In genomic region chr10:86411281-86411841, GRCh38 we compare ENCODE assay signal across 8 cellular contexts. TPM values are rescaled to one million over a fixed set of nuclear protein-coding genes. Genes with fewer than 3 reads are reported as not detected.
DNase-seq lines count a peak whose midpoint lies in the region; ATAC-seq, FAIRE-seq and TF ChIP-seq lines count a peak whose summit lies in the region.

No MANE protein-coding gene starts in this region.

- POLR2A ChIA-PET in RWPE1 (lab: Yijun Ruan, JAX; ENCODE audit: low non-redundant PET): no interaction called here

- peaks cover 3 to 5% of the 10 kb centered on the region in 2 donors for H3K9me3 ChIP-seq in kidney (ENCODE audit: control insufficient read depth in 1 of 2, low read length in 2 of 2)

- no peak overlapping the region for H3K9ac ChIP-seq in kidney (ENCODE audit: low read length in 2 of 2)

- H3K27ac Mint-ChIP-seq in CD14-positive monocyte (no peak overlapping the region), type B pancreatic cell (peak overlapping the region; percentile 24)
- H3K27ac Mint-ChIP-seq in activated naive CD4-positive, alpha-beta T cell treated with anti-CD3 and anti-CD28 coated beads, Interleukin-2, amount 10 ng/mL, durations not matched to agents 7 days and 5 days: peak overlapping the region; percentile 88

- peaks cover 29% of the 10 kb centered on the region for H3K4me1 Mint-ChIP-seq in CD14-positive monocyte
- peaks cover 59% of the 10 kb centered on the region for H3K4me1 Mint-ChIP-seq in activated naive CD4-positive, alpha-beta T cell treated with anti-CD3 and anti-CD28 coated beads, Interleukin-2, amount 10 ng/mL, durations not matched to agents 7 days and 5 days
- peaks cover 9% of the 10 kb centered on the region for H3K4me1 Mint-ChIP-seq in type B pancreatic cell (ENCODE audit: unreplicated experiment)

- intact Hi-C loops in CD14-positive monocyte (cut with micrococcal nuclease) (no loop called here), kidney (cut with DNase I) (no loop called here)

- peak; percentile 57 for ATAC-seq in GM19351 (IDR thresholded peaks at IDR 0.05; ENCODE audit: unreplicated experiment)
- ATAC-seq in HG03571 (IDR thresholded peaks at IDR 0.05; ENCODE audit: unreplicated experiment): peak; percentile 37

- peak overlapping the region; percentile 60 to 68 for H3K4me3 Mint-ChIP-seq in CD14-positive monocyte
- peak overlapping the region; percentile 57 for H3K4me3 Mint-ChIP-seq in activated naive CD4-positive, alpha-beta T cell treated with anti-CD3 and anti-CD28 coated beads, Interleukin-2, amount 10 ng/mL, durations not matched to agents 7 days and 5 days
- H3K4me3 Mint-ChIP-seq in type B pancreatic cell: no peak overlapping the region

- H3K36me3 ChIP-seq in kidney (ENCODE audit: control insufficient read depth in 1 of 2, insufficient read depth in 2 of 2, low read length in 2 of 2): no peaks in the 10 kb centered on the region

- peak overlapping the region; percentile 25 to 48 for H3K27ac ChIP-seq in kidney (ENCODE audit: low read depth in 2 of 2, low read length in 2 of 2)
- H3K27ac ChIP-seq in RWPE1: no peak overlapping the region

- H3K36me3 Mint-ChIP-seq in CD14-positive monocyte: no peaks in the 10 kb centered on the region
- peaks cover 6% of the 10 kb centered on the region for H3K36me3 Mint-ChIP-seq in activated naive CD4-positive, alpha-beta T cell treated with anti-CD3 and anti-CD28 coated beads, Interleukin-2, amount 10 ng/mL, durations not matched to agents 7 days and 5 days
- no peaks in the 10 kb centered on the region for H3K36me3 Mint-ChIP-seq in type B pancreatic cell

- peaks cover 0 to 6% (median 3%) of the 10 kb centered on the region in 3 donors for H3K27me3 Mint-ChIP-seq in CD14-positive monocyte (ENCODE audit: low read depth in 3 of 3)
- no peaks in the 10 kb centered on the region for H3K27me3 Mint-ChIP-seq in activated naive CD4-positive, alpha-beta T cell treated with anti-CD3 and anti-CD28 coated beads, Interleukin-2, amount 10 ng/mL, durations not matched to agents 7 days and 5 days
- H3K27me3 Mint-ChIP-seq in type B pancreatic cell: no peaks in the 10 kb centered on the region

- no peak for TF ChIP-seq CTCF in CD14-positive monocyte (IDR thresholded peaks at IDR 0.05)
- no peak for TF ChIP-seq CTCF in kidney (IDR thresholded peaks at IDR 0.05; ENCODE audit: borderline replicate concordance, extremely low read depth, insufficient read depth)
- TF ChIP-seq CTCF in type B pancreatic cell (conservative IDR thresholded peaks at IDR 0.05): no peak
- TF ChIP-seq CTCF in RWPE1 (conservative IDR thresholded peaks at IDR 0.05; ENCODE audit: low read depth): no peak

- peaks cover 7 to 13% of the 10 kb centered on the region in 2 donors for H3K4me1 ChIP-seq in kidney (ENCODE audit: control insufficient read depth in 1 of 2, insufficient read depth in 1 of 2, low read depth in 1 of 2, low read length in 2 of 2)

- no peak for DNase-seq in CD14-positive monocyte (ENCODE audit: low spot score)
- DNase-seq in activated naive CD4-positive, alpha-beta T cell treated with anti-CD3 and anti-CD28 coated beads, Interleukin-2, amount 10 ng/mL, durations not matched to agents 7 days and 5 days: peak; percentile 56
- no peak for DNase-seq in kidney
- no peak for DNase-seq in type B pancreatic cell (ENCODE audit: extremely low spot score, unreplicated experiment)
- no peak for DNase-seq in NCI-H2029 (lab: John Stamatoyannopoulos, UW)
- DNase-seq in RWPE1 (ENCODE audit: low spot score): no peak

- CTCF ChIA-PET in activated naive CD4-positive, alpha-beta T cell treated with anti-CD3 and anti-CD28 coated beads, Interleukin-2, amount 10 ng/mL, durations not matched to agents 7 days and 5 days (lab: Charles Lee): interaction anchor here (1.5 to 3.7 kb wide), 3 partner anchors 9 to 14 kb away, joined by 3 to 32 read pairs (median 5); no protein-coding TSS in a partner anchor
- CTCF ChIA-PET in RWPE1 (lab: Yijun Ruan, JAX): interaction anchor here (0.6 to 1.1 kb wide), 2 partner anchors 11 kb away, joined by 3 read pairs; no protein-coding TSS in a partner anchor

- H3K9me3 Mint-ChIP-seq in CD14-positive monocyte: peaks cover 0 to 7% (median 5%) of the 10 kb centered on the region in 7 donors
- H3K9me3 Mint-ChIP-seq in activated naive CD4-positive, alpha-beta T cell treated with anti-CD3 and anti-CD28 coated beads, Interleukin-2, amount 10 ng/mL, durations not matched to agents 7 days and 5 days: peaks cover 7% of the 10 kb centered on the region
- peaks cover 6% of the 10 kb centered on the region for H3K9me3 Mint-ChIP-seq in type B pancreatic cell

- no peak overlapping the region for H3K4me3 ChIP-seq in kidney (ENCODE audit: low read length in 2 of 2)

- no peak for FAIRE-seq in kidney (lab: Jason Lieb, UNC)

RNA-seq across cellular contexts. Expression of gene GRID1, which starts 44.8 kb away (rescaled TPM):
- polyA plus RNA-seq in CD14-positive monocyte (not detected), kidney (ENCODE audit: insufficient read depth, low read depth, low replicate concordance) (0.37 TPM)
- total RNA-seq in kidney (1.4 TPM), type B pancreatic cell (ENCODE audit: low replicate concordance) (2.4 and 9.2 TPM in 2 replicates)

Comparison
In these comparisons a context has a peak if more than half of its experiments do, and no peak if none do; other contexts are left out.
1. H3K27ac Mint-ChIP-seq: peak in activated naive CD4-positive, alpha-beta T cell treated with anti-CD3 and anti-CD28 coated beads, Interleukin-2, amount 10 ng/mL, durations not matched to agents 7 days and 5 days (single experiment) and type B pancreatic cell (single experiment); none in CD14-positive monocyte (0 of 7).